ENCODE assay signal across 21 cellular contexts in genomic region chr18:46299465-46300004, GRCh38.
DNase-seq lines count a peak whose midpoint lies in the region; ATAC-seq, FAIRE-seq and TF ChIP-seq lines count a peak whose summit lies in the region.
"Had no signal": no experiment of that assay in that cellular context is flagged by ENCODE, and none has a peak within 500 bp of the region (broad histone marks: within the 10 kb centered on the region; RNA-seq: fewer than 3 reads in every experiment).

No MANE protein-coding gene starts in this region.

- H3K27ac ChIP-seq in HepG2 (ENCODE audit: extremely low read length, insufficient read depth, low read length) (no peak overlapping the region), right lobe of liver (no peak overlapping the region), endodermal cell (ENCODE audit: low read depth, low read length) (no peak overlapping the region), spleen (no peak overlapping the region), foreskin keratinocyte (no peak overlapping the region)
- H3K27ac ChIP-seq: BLaER1, C4-2B had no signal

- H3K4me1 ChIP-seq in HepG2 (ENCODE audit: insufficient read depth, low read length) (no peaks in the 10 kb centered on the region), right lobe of liver (no peaks in the 10 kb centered on the region), endodermal cell (ENCODE audit: control insufficient read depth, insufficient read depth, low read length) (no peaks in the 10 kb centered on the region), spleen (no peaks in the 10 kb centered on the region), foreskin keratinocyte (no peaks in the 10 kb centered on the region)
- H3K4me1 ChIP-seq: Caco-2 had no signal

- H3K9ac ChIP-seq in HepG2 (ENCODE audit: insufficient read depth, low read depth, low read length): no peak overlapping the region
- no peak overlapping the region for H3K9ac ChIP-seq in endodermal cell (ENCODE audit: extremely low read depth, low read length, poor library complexity, severe bottlenecking)
- H3K9ac ChIP-seq: BLaER1 had no signal

- POLR2A ChIA-PET in HepG2 (lab: Yijun Ruan, JAX): no interaction called here

- H3K27ac Mint-ChIP-seq in endodermal cell: no peak overlapping the region
- H3K27ac Mint-ChIP-seq: B cell; CD4-positive, CD25-positive, alpha-beta regulatory T cell; CD8-positive, alpha-beta T cell had no signal

- intact Hi-C loops in HepG2 (cut with micrococcal nuclease; ENCODE audit: unreplicated experiment) (no loop called here), right lobe of liver (cut with DNase I) (no loop called here), spleen (cut with DNase I; ENCODE audit: low total_unique reads) (no loop called here)

- H3K36me3 ChIP-seq in HepG2 (replicated peaks in 1 of 2; ENCODE audit: control insufficient read depth in 1 of 2, insufficient read depth in 2 of 2, low read length in 2 of 2) (no peaks in the 10 kb centered on the region), right lobe of liver (no peaks in the 10 kb centered on the region), endodermal cell (ENCODE audit: control insufficient read depth, insufficient read depth, low read length) (no peaks in the 10 kb centered on the region), spleen (no peaks in the 10 kb centered on the region)
- H3K36me3 ChIP-seq: BLaER1 had no signal

- ATAC-seq in HepG2 (no peak), right lobe of liver (no peak), foreskin keratinocyte (no peak)
- ATAC-seq: CD8-positive, alpha-beta T cell had no signal

- peaks cover 2% of the 10 kb centered on the region for H3K4me1 Mint-ChIP-seq in endodermal cell
- H3K4me1 Mint-ChIP-seq: B cell had no signal

- H3K36me3 Mint-ChIP-seq in endodermal cell (ENCODE audit: low read depth): no peaks in the 10 kb centered on the region
- H3K36me3 Mint-ChIP-seq: CD8-positive, alpha-beta T cell had no signal

- no peak for FAIRE-seq in HepG2 (lab: Jason Lieb, UNC)
- FAIRE-seq: G401.6, GM12892 had no signal

- H4K20me1 ChIP-seq in HepG2 (ENCODE audit: insufficient read depth, low read length): no peaks in the 10 kb centered on the region
- H4K20me1 ChIP-seq: BLaER1 had no signal

- no peak overlapping the region for H2AFZ ChIP-seq in HepG2 (ENCODE audit: low read length)

- in situ Hi-C loops in HepG2 (cut with HindIII; ENCODE audit: extremely low pct_ligation_motif_present, low pct_unique_long_range_greater_than_20kb): no loop called here

- H3K27me3 Mint-ChIP-seq in endodermal cell (ENCODE audit: insufficient read depth): peaks cover 7% of the 10 kb centered on the region

- H3K4me3 ChIP-seq in HepG2 (replicated peaks in 1 of 3; ENCODE audit: insufficient read depth in 1 of 3, low read depth in 2 of 3, low read length in 3 of 3) (no peak overlapping the region), right lobe of liver (no peak overlapping the region), endodermal cell (ENCODE audit: low read length) (no peak overlapping the region), spleen (no peak overlapping the region)
- H3K4me3 ChIP-seq: BLaER1 had no signal

- no peak overlapping the region for H3K4me3 Mint-ChIP-seq in endodermal cell
- H3K4me3 Mint-ChIP-seq: B cell; CD4-positive, CD25-positive, alpha-beta regulatory T cell; CD8-positive, alpha-beta T cell had no signal

- CTCF ChIA-PET in HepG2 (lab: Yijun Ruan, JAX; ENCODE audit: low intra/inter-chr PET ratio, low total read pairs): no interaction called here

- peaks cover 2% of the 10 kb centered on the region for H3K9me3 Mint-ChIP-seq in endodermal cell
- H3K9me3 Mint-ChIP-seq: CD8-positive, alpha-beta T cell had no signal

- BruUV-seq in HepG2 (replicated peaks; lab: Mats Ljungman, UMichigan): no TSS peak

- no peaks in the 10 kb centered on the region for H3K9me3 ChIP-seq in HepG2 (ENCODE audit: low read length)
- H3K9me3 ChIP-seq in right lobe of liver: no peaks in the 10 kb centered on the region
- H3K9me3 ChIP-seq in endodermal cell (ENCODE audit: control insufficient read depth, low read length): no peaks in the 10 kb centered on the region
- no peaks in the 10 kb centered on the region for H3K9me3 ChIP-seq in spleen
- H3K9me3 ChIP-seq: BLaER1, Caco-2 had no signal

- no peak for TF ChIP-seq EP300 in HepG2 (IDR thresholded peaks at IDR 0.05; ENCODE audit: low read depth in 2 of 2, low read length in 2 of 2)
- TF ChIP-seq EP300 in HepG2 (CRISPR knock-in tag; IDR thresholded peaks at IDR 0.05; ENCODE audit: borderline replicate concordance): no peak

- no peak for TF ChIP-seq POLR2A in HepG2 (IDR thresholded peaks at IDR 0.05; ENCODE audit: insufficient read depth in 1 of 2, low read depth in 2 of 2, low read length in 2 of 2)
- TF ChIP-seq POLR2A in right lobe of liver (IDR thresholded peaks at IDR 0.05): no peak
- no peak for TF ChIP-seq POLR2A in spleen (IDR thresholded peaks at IDR 0.05)

- H3K79me2 ChIP-seq in HepG2 (ENCODE audit: insufficient read depth, low read length): no peaks in the 10 kb centered on the region

- TF ChIP-seq RAD21 in HepG2 (CRISPR knock-in tag; IDR thresholded peaks at IDR 0.05): no peak

- WGBS in HepG2 (ENCODE audit: low lambda C conversion rate): 14% methylated on average over 7 of the region's 7 CpGs
- WGBS in right lobe of liver (ENCODE audit: insufficient coverage, low coverage, low lambda C conversion rate, missing lambda C conversion rate): 62% methylated on average over 7 of the region's 7 CpGs
- 89 to 90% methylated on average over 3 to 5 of the region's 7 CpGs for WGBS in endodermal cell (ENCODE audit: insufficient coverage in 1 of 2, insufficient read length in 1 of 2), 2 experiments
- WGBS in spleen, 5 donors: 71 to 87% (median 81%) methylated on average over 7 of the region's 7 CpGs

- DNase-seq in HepG2 (ENCODE audit: low spot score) (no peak), right lobe of liver (no peak), endodermal cell (peak; percentile 2), spleen (peak; percentile 1), dedifferentiated amniotic fluid mesenchymal stem cell (ENCODE audit: extremely low spot score) (no peak), foreskin keratinocyte (no peak)
- no peak for DNase-seq in activated CD8-positive, alpha-beta memory T cell treated with anti-CD3 and anti-CD28 coated beads, Interleukin-2, amount 50 U/mL, for 48 hours
- DNase-seq: Caco-2; CD4-positive, CD25-positive, alpha-beta regulatory T cell; CD8-positive, alpha-beta T cell; DMS153; DND-41; GOT3; H7; HCEC 1CT had no signal

- H3K27me3 ChIP-seq in HepG2 (ENCODE audit: control insufficient read depth in 1 of 2, insufficient read depth in 2 of 2, low read length in 2 of 2) (peaks cover 0 to 38% of the 10 kb centered on the region in 2 experiments; a peak in 3 of 5 replicates), right lobe of liver (no peaks in the 10 kb centered on the region), endodermal cell (ENCODE audit: control insufficient read depth, insufficient read depth, low read length, poor library complexity, severe bottlenecking) (no peaks in the 10 kb centered on the region), spleen (replicated peaks in 1 of 7) (peaks cover 0 to 4% (median 0%) of the 10 kb centered on the region in 7 donors), foreskin keratinocyte (no peaks in the 10 kb centered on the region)
- H3K27me3 ChIP-seq: BLaER1 had no signal

- no peak overlapping the region for H3K4me2 ChIP-seq in HepG2 (ENCODE audit: low read depth, low read length)
- H3K4me2 ChIP-seq: BLaER1 had no signal

- TF ChIP-seq CTCF in HepG2 (CRISPR knock-in tag; IDR thresholded peaks at IDR 0.05): no peak
- TF ChIP-seq CTCF in right lobe of liver (IDR thresholded peaks at IDR 0.05): no peak
- TF ChIP-seq CTCF in endodermal cell (conservative IDR thresholded peaks at IDR 0.05): no peak
- TF ChIP-seq CTCF in spleen (IDR thresholded peaks at IDR 0.05 in 8 of 11, conservative IDR thresholded peaks at IDR 0.05 in 3 of 11): no peak
- TF ChIP-seq CTCF in foreskin keratinocyte (conservative IDR thresholded peaks at IDR 0.05): no peak

TF ChIP-seq in HepG2, 621 proteins besides CTCF, POLR2A, EP300 and RAD21 (continues in another document):
- no peak for TF ChIP-seq ZNF460 (CRISPR knock-in tag; IDR thresholded peaks at IDR 0.05; ENCODE audit: borderline replicate concordance)
- TF ChIP-seq MNT (IDR thresholded peaks at IDR 0.05): no peak
- TF ChIP-seq MAFK (conservative IDR thresholded peaks at IDR 0.05 in 1 of 2, IDR thresholded peaks at IDR 0.05 in 1 of 2; ENCODE audit: low read length in 2 of 2): peak; percentile 55 to 92; a peak in 3 of 4 replicates

TF ChIP-seq in PFSK-1, 5 proteins besides CTCF, POLR2A, EP300 and RAD21:
- TF ChIP-seq SIN3A (IDR thresholded peaks at IDR 0.05; ENCODE audit: borderline replicate concordance, insufficient read depth, low read length) (peak; percentile 27; the same call in 1 of the 2 replicates), REST (IDR thresholded peaks at IDR 0.05; ENCODE audit: insufficient read depth in 1 of 2, low read depth in 2 of 2, low read length in 2 of 2) (peak; percentile 37 to 86; a peak in 3 of 4 replicates), TAF1 (IDR thresholded peaks at IDR 0.05; ENCODE audit: borderline replicate concordance, insufficient read depth, low read length) (no peak), POLR2AphosphoS5 (IDR thresholded peaks at IDR 0.05; ENCODE audit: low read depth, low read length) (no peak), FOXP2 (optimal IDR thresholded peaks at IDR 0.05; ENCODE audit: borderline replicate concordance, extremely low read depth, extremely low read length, insufficient read depth) (no peak)

Comparison
In these comparisons a context has a peak if more than half of its experiments do, and no peak if none do; other contexts are left out.
1. DNase-seq: peak in endodermal cell (single experiment) and spleen (single experiment); none in HepG2 (single experiment), right lobe of liver (0 of 3), activated CD8-positive, alpha-beta memory T cell treated with anti-CD3 and anti-CD28 coated beads, Interleukin-2, amount 50 U/mL, for 48 hours (single experiment), dedifferentiated amniotic fluid mesenchymal stem cell (single experiment) and foreskin keratinocyte (0 of 2).